Comparison of ENCODE assay signal across 1 cellular context in genomic region chr1:30036666-30037065, GRCh38.
TF ChIP-seq lines count a peak whose summit lies in the region.

No MANE protein-coding gene starts in this region.

TF ChIP-seq in K562, 482 proteins besides CTCF, POLR2A, EP300 and RAD21 (continued from another document):
- TF ChIP-seq REST (CRISPR knock-in tag; IDR thresholded peaks at IDR 0.05; ENCODE audit: low read depth), result no peak
- no peak for TF ChIP-seq MAFF (IDR thresholded peaks at IDR 0.05; ENCODE audit: low read length)
- no peak for TF ChIP-seq DNMT1 (IDR thresholded peaks at IDR 0.05)
- TF ChIP-seq PHB (CRISPR knock-in tag; IDR thresholded peaks at IDR 0.05), result no peak
- TF ChIP-seq THRA (IDR thresholded peaks at IDR 0.05), result no peak
- no peak for TF ChIP-seq ZFP1 (CRISPR knock-in tag; IDR thresholded peaks at IDR 0.05)
- no peak for TF ChIP-seq NFE2L1 (tag; IDR thresholded peaks at IDR 0.05; ENCODE audit: borderline replicate concordance, low read depth)
- TF ChIP-seq ZNF707 (CRISPR knock-in tag; conservative IDR thresholded peaks at IDR 0.05), result no peak
- no peak for TF ChIP-seq SETDB1 (IDR thresholded peaks at IDR 0.05; ENCODE audit: low read length)
